ENCODE assay signal across 8 cellular contexts in genomic region chr11:124761301-124762021, GRCh38. TPM values are rescaled to one million over a fixed set of nuclear protein-coding genes. Genes with fewer than 3 reads are reported as not detected.
DNase-seq lines count a peak whose midpoint lies in the region; ATAC-seq and TF ChIP-seq lines count a peak whose summit lies in the region.

No MANE protein-coding gene starts in this region.

- ATAC-seq in HG02759 (IDR thresholded peaks at IDR 0.05; ENCODE audit: unreplicated experiment): peak; percentile 4
- no peak for ATAC-seq in body of pancreas
- no peak for ATAC-seq in mucosa of descending colon
- no peak for ATAC-seq in HG03439 (IDR thresholded peaks at IDR 0.05; ENCODE audit: unreplicated experiment)
- no peak for ATAC-seq in HG02571 (IDR thresholded peaks at IDR 0.05; ENCODE audit: unreplicated experiment)

- H3K9me3 ChIP-seq in BLaER1: no peaks in the 10 kb centered on the region
- no peaks in the 10 kb centered on the region for H3K9me3 ChIP-seq in body of pancreas
- no peaks in the 10 kb centered on the region for H3K9me3 ChIP-seq in mucosa of descending colon

- DNase-seq in body of pancreas: no peak
- no peak for DNase-seq in mucosa of descending colon
- DNase-seq in SHP77 treated with DMSO at 0.1 percent for 48 hours (lab: John Stamatoyannopoulos, UW): no peak
- no peak for DNase-seq in cerebellar cortex (ENCODE audit: low spot score)

- intact Hi-C loops in body of pancreas (cut with DNase I): loop anchor here (10.0 kb wide), 1 partner anchor 97 kb away; no protein-coding TSS in a partner anchor
- intact Hi-C loops in mucosa of descending colon (cut with DNase I, micrococcal nuclease): loop anchor here in 1 of 2 donors (5.0 kb wide), 1 partner anchor 89 kb away; the partner anchor contains the start of genes SIAE and SPA17

- H3K4me1 ChIP-seq in BLaER1: peaks cover 57% of the 10 kb centered on the region
- peaks cover 61% of the 10 kb centered on the region for H3K4me1 ChIP-seq in body of pancreas
- peaks cover 35% of the 10 kb centered on the region for H3K4me1 ChIP-seq in mucosa of descending colon (ENCODE audit: low read depth)

- H3K27ac ChIP-seq in BLaER1: peak overlapping the region; percentile 92
- peak overlapping the region in 3 of 4 donors; percentile 56 to 81 (median 63) for H3K27ac ChIP-seq in body of pancreas

- peak overlapping the region; percentile 96 for H3K4me2 ChIP-seq in BLaER1

- H3K36me3 ChIP-seq in BLaER1 (peaks cover 20% of the 10 kb centered on the region), body of pancreas (replicated peaks in 1 of 2; ENCODE audit: insufficient read depth in 1 of 2, low read depth in 2 of 2) (no peaks in the 10 kb centered on the region), mucosa of descending colon (ENCODE audit: low read depth) (no peaks in the 10 kb centered on the region)

- H3K4me3 ChIP-seq in BLaER1 (peak overlapping the region; percentile 79), body of pancreas (peak overlapping the region in 1 of 2 donors; percentile 13), mucosa of descending colon (peak overlapping the region; percentile 32)

- WGBS in body of pancreas, 2 donors: 22 to 28% methylated on average over 16 to 21 of the region's 21 CpGs

- no peak for TF ChIP-seq POLR2A in body of pancreas (IDR thresholded peaks at IDR 0.05)

- peaks cover 30% of the 10 kb centered on the region for H4K20me1 ChIP-seq in BLaER1

- TF ChIP-seq CTCF in body of pancreas (IDR thresholded peaks at IDR 0.05): no peak
- no peak for TF ChIP-seq CTCF in mucosa of descending colon (IDR thresholded peaks at IDR 0.05)

- H3K27me3 ChIP-seq in BLaER1 (no peaks in the 10 kb centered on the region), body of pancreas (peaks cover 0 to 23% of the 10 kb centered on the region in 2 donors)

- H3K9ac ChIP-seq in BLaER1: peak overlapping the region; percentile 85

RNA-seq across cellular contexts. Expression of gene ESAM, which starts 0.6 kb away (rescaled TPM):
- 10 to 100 TPM; 11.7 to 20.8 TPM for total RNA-seq in body of pancreas
- total RNA-seq in mucosa of descending colon: 10 to 100 TPM in 1 of 3 donors, 1 to 10 TPM in 2; 7.7 to 11.5 (median 8.4) TPM

RNA-seq across cellular contexts. Expression of gene VSIG2, which starts 9.4 kb away (rescaled TPM):
- total RNA-seq in body of pancreas (1 to 10 TPM in 1 of 2 donors, not detected in 1; 7.0 TPM), mucosa of descending colon (100 to 1,000 TPM in 2 of 3 donors, 10 to 100 TPM in 1; 78.6 to 268 (median 126) TPM)

RNA-seq across cellular contexts. Expression of gene NRGN, which starts 21.7 kb away (rescaled TPM):
- total RNA-seq in body of pancreas: not detected
- 1 to 10 TPM; 1.7 to 5.3 (median 2.0) TPM for total RNA-seq in mucosa of descending colon

RNA-seq across cellular contexts. Expression of gene MSANTD2, which starts 38.7 kb away (rescaled TPM):
- total RNA-seq in body of pancreas (10 to 100 TPM; 13.0 to 23.7 TPM), mucosa of descending colon (10 to 100 TPM in 1 of 3 donors, 1 to 10 TPM in 2; 7.2 to 13.6 (median 8.4) TPM)

Comparison
In these comparisons a context has a peak if more than half of its experiments do, and no peak if none do; other contexts are left out.
1. RNA of gene VSIG2, which starts 9.4 kb away (total RNA-seq): 78.6 to 268 TPM in mucosa of descending colon; 7.0 TPM in body of pancreas; every median in the first group is over 4 times any median in the second.